ENCODE assay signal across 8 cellular contexts in the genomic region with DNA sequence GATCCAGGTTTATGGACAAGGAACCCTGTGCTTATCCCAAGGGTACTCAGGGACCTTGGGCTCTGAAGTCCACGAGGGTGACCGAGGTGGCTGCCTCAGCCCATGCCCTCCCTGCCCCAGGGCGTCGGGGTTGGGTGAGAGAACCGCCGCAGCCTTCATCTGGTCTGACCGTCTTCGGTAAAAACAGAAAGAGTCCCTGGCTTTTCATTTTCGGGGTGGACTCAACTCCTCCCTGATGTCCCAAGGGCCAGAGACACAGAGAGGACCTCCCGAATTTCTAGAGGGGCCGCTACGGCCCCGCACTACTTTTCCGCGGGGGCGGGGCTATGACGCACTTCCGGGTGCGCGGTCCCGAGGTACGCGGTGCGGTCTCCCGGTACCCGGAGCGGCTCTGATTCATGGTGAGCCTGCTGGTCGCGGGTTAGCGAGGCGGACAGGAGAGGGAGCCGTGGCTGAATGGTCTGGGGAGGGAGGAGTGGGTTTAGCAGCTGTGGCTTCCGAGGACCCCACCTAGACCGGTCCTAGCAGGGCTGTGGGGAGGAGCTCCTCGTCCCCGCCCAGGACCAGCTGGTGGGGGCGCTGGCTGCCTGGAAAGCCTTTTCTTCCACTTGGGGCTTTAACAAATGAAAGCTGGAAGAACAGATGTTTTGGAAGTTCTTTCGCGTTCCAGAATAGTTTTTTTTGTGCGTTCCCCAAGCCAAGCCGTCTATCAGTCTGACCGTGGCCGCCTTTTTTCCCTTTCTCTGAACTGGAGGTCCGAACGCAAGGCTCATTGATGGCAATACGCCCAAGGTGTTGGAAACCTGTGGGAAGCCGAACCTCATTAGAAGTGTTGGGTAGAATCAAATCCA. TPM values are rescaled to one million over a fixed set of nuclear protein-coding genes. Genes with fewer than 3 reads are reported as not detected.
A peak's percentile ranks its signal among the peaks of the same experiment; 100 is the strongest.
DNase-seq lines count a peak whose midpoint lies in the region; ATAC-seq and TF ChIP-seq lines count a peak whose summit lies in the region.

A gene (plus strand): TSS at position 334 of the 851 bp plus-strand sequence. CDS start 7,233 bp downstream, outside the sequence.

- no peaks in the 10 kb centered on the region for H3K9me3 Mint-ChIP-seq in stimulated activated naive CD8-positive, alpha-beta T cell treated with anti-CD3 and anti-CD28 coated beads, Interleukin-15, amount 100 ng/mL, for 72 hours

- H3K4me3 ChIP-seq in DND-41 (ENCODE audit: low read depth in 1 of 2, low read length in 2 of 2) (peak within 1 kb of the TSS; percentile 57 to 95), fibroblast of villous mesenchyme (ENCODE audit: low read depth, low read length) (peak within 1 kb of the TSS; percentile 94), neural cell (ENCODE audit: low read length) (peak within 1 kb of the TSS; percentile 82)

- H3K9me3 ChIP-seq in DND-41 (ENCODE audit: insufficient read depth, low read length, severe bottlenecking) (no peaks in the 10 kb centered on the region), KOPT-K1 (ENCODE audit: insufficient read depth, low read length, poor library complexity, severe bottlenecking) (no peaks in the 10 kb centered on the region), neural cell (ENCODE audit: low read length) (no peaks in the 10 kb centered on the region)

- H3K27ac ChIP-seq in DND-41 (ENCODE audit: low read length): peak within 1 kb of the TSS; percentile 85
- peak within 1 kb of the TSS; percentile 64 for H3K27ac ChIP-seq in KOPT-K1 (ENCODE audit: low read depth, low read length, poor library complexity, severe bottlenecking)
- peak within 1 kb of the TSS; percentile 91 for H3K27ac ChIP-seq in RWPE1
- peak within 1 kb of the TSS; percentile 92 for H3K27ac ChIP-seq in neural cell (ENCODE audit: low read length)

- H3K4me2 ChIP-seq in DND-41 (ENCODE audit: insufficient read depth, low read length): peak within 1 kb of the TSS; percentile 85
- H3K4me2 ChIP-seq in neural cell (ENCODE audit: low read length): peak within 1 kb of the TSS; percentile 55

- DNase-seq in DND-41 (peak; percentile 79), RWPE1 (ENCODE audit: low spot score) (peak; percentile 90), activated gamma-delta T cell (lab: John Stamatoyannopoulos, UW) (peak; percentile 63), fibroblast of villous mesenchyme (ENCODE audit: low read depth) (peak; percentile 89)
- DNase-seq in stimulated activated naive CD8-positive, alpha-beta T cell treated with anti-CD3 and anti-CD28 coated beads, Interleukin-15, amount 100 ng/mL, for 72 hours: peak; percentile 77 to 82

- peak within 1 kb of the TSS; percentile 83 to 89 for H3K4me3 Mint-ChIP-seq in stimulated activated naive CD8-positive, alpha-beta T cell treated with anti-CD3 and anti-CD28 coated beads, Interleukin-15, amount 100 ng/mL, for 72 hours

- CTCF ChIA-PET in RWPE1 (lab: Yijun Ruan, JAX): interaction anchor here (0.6 kb wide), 1 partner anchor 45 kb away, joined by 3 read pairs; no protein-coding TSS in a partner anchor

- POLR2A ChIA-PET in RWPE1 (lab: Yijun Ruan, JAX; ENCODE audit: low non-redundant PET): interaction anchor here (0.6 kb wide), 1 partner anchor 75 kb away, joined by 3 read pairs; no protein-coding TSS in a partner anchor

- H3K9me2 ChIP-seq in neural cell (ENCODE audit: insufficient read depth, low read length): no peaks in the 10 kb centered on the region

- H3K27me3 ChIP-seq in DND-41 (ENCODE audit: insufficient read depth, low read length, poor library complexity): no peaks in the 10 kb centered on the region
- no peaks in the 10 kb centered on the region for H3K27me3 ChIP-seq in neural cell (ENCODE audit: insufficient read depth, low read depth, low read length)

- peak within 1 kb of the TSS; percentile 22 to 82 for H3K27ac Mint-ChIP-seq in stimulated activated naive CD8-positive, alpha-beta T cell treated with anti-CD3 and anti-CD28 coated beads, Interleukin-15, amount 100 ng/mL, for 72 hours

- H3F3A ChIP-seq in neural cell (ENCODE audit: insufficient read depth, low read length, poor library complexity, severe bottlenecking): no peaks in the 10 kb centered on the region

- peak within 1 kb of the TSS; percentile 94 for H2AFZ ChIP-seq in DND-41 (ENCODE audit: low read depth, low read length)
- peak within 1 kb of the TSS; percentile 91 for H2AFZ ChIP-seq in neural cell (ENCODE audit: low read depth, low read length)

- TF ChIP-seq CTCF in DND-41 (IDR thresholded peaks at IDR 0.05; ENCODE audit: borderline replicate concordance, extremely low read depth, low read length, poor library complexity, severe bottlenecking) (peak; percentile 39), RWPE1 (conservative IDR thresholded peaks at IDR 0.05; ENCODE audit: low read depth) (peak; percentile 23; the same call in 1 of the 2 replicates), fibroblast of villous mesenchyme (IDR thresholded peaks at IDR 0.05; ENCODE audit: insufficient read depth, low read depth, low read length) (peak; percentile 7), neural cell (IDR thresholded peaks at IDR 0.05; ENCODE audit: poor library complexity, severe bottlenecking) (peak; percentile 63)

- H3K9ac ChIP-seq in DND-41 (ENCODE audit: low read depth, low read length): peak within 1 kb of the TSS; percentile 70
- H3K9ac ChIP-seq in neural cell (ENCODE audit: low read length): peak within 1 kb of the TSS; percentile 93

- H3K4me1 Mint-ChIP-seq in stimulated activated naive CD8-positive, alpha-beta T cell treated with anti-CD3 and anti-CD28 coated beads, Interleukin-15, amount 100 ng/mL, for 72 hours: peaks cover 22% of the 10 kb centered on the region

- peaks cover 12% of the 10 kb centered on the region for H3K79me2 ChIP-seq in DND-41 (ENCODE audit: insufficient read depth, low read length)
- peaks cover 17% of the 10 kb centered on the region for H3K79me2 ChIP-seq in neural cell (replicated peaks; ENCODE audit: insufficient read depth, low read length)

- H3K27me3 Mint-ChIP-seq in stimulated activated naive CD8-positive, alpha-beta T cell treated with anti-CD3 and anti-CD28 coated beads, Interleukin-15, amount 100 ng/mL, for 72 hours: no peaks in the 10 kb centered on the region

- no peaks in the 10 kb centered on the region for H4K20me1 ChIP-seq in DND-41 (ENCODE audit: insufficient read depth, low read length)
- H4K20me1 ChIP-seq in neural cell (ENCODE audit: insufficient read depth): no peaks in the 10 kb centered on the region

- H3K36me3 ChIP-seq in DND-41 (ENCODE audit: insufficient read depth, low read length): no peaks in the 10 kb centered on the region; the same call in 1 of the 2 replicates
- no peaks in the 10 kb centered on the region for H3K36me3 ChIP-seq in KOPT-K1 (ENCODE audit: insufficient read depth, low read length)
- H3K36me3 ChIP-seq in neural cell (ENCODE audit: insufficient read depth, low read length): no peaks in the 10 kb centered on the region

- TF ChIP-seq RAD21 in neural cell (conservative IDR thresholded peaks at IDR 0.05): no peak

- H3K4me1 ChIP-seq in DND-41 (ENCODE audit: insufficient read depth, low read length): peaks cover 20% of the 10 kb centered on the region

- TF ChIP-seq EP300 in neural cell (conservative IDR thresholded peaks at IDR 0.05; ENCODE audit: poor library complexity, severe bottlenecking): peak; percentile 62

- peak; percentile 90 for ATAC-seq in DND-41 (ENCODE audit: insufficient read depth, low read depth)
- peak; percentile 84 for ATAC-seq in GM21723 (IDR thresholded peaks at IDR 0.05; ENCODE audit: unreplicated experiment)
- peak; percentile 96 for ATAC-seq in stimulated activated naive CD8-positive, alpha-beta T cell treated with anti-CD3 and anti-CD28 coated beads, Interleukin-15, amount 100 ng/mL, for 72 hours

TF ChIP-seq in neural cell, 6 proteins besides CTCF, POLR2A, EP300 and RAD21:
- TF ChIP-seq, protein P1, sequence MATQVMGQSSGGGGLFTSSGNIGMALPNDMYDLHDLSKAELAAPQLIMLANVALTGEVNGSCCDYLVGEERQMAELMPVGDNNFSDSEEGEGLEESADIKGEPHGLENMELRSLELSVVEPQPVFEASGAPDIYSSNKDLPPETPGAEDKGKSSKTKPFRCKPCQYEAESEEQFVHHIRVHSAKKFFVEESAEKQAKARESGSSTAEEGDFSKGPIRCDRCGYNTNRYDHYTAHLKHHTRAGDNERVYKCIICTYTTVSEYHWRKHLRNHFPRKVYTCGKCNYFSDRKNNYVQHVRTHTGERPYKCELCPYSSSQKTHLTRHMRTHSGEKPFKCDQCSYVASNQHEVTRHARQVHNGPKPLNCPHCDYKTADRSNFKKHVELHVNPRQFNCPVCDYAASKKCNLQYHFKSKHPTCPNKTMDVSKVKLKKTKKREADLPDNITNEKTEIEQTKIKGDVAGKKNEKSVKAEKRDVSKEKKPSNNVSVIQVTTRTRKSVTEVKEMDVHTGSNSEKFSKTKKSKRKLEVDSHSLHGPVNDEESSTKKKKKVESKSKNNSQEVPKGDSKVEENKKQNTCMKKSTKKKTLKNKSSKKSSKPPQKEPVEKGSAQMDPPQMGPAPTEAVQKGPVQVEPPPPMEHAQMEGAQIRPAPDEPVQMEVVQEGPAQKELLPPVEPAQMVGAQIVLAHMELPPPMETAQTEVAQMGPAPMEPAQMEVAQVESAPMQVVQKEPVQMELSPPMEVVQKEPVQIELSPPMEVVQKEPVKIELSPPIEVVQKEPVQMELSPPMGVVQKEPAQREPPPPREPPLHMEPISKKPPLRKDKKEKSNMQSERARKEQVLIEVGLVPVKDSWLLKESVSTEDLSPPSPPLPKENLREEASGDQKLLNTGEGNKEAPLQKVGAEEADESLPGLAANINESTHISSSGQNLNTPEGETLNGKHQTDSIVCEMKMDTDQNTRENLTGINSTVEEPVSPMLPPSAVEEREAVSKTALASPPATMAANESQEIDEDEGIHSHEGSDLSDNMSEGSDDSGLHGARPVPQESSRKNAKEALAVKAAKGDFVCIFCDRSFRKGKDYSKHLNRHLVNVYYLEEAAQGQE (IDR thresholded peaks at IDR 0.05; ENCODE audit: borderline replicate concordance): peak; percentile 85
- TF ChIP-seq TAF1 (IDR thresholded peaks at IDR 0.05; ENCODE audit: low read depth) (peak; percentile 81), SMC3 (conservative IDR thresholded peaks at IDR 0.05; ENCODE audit: poor library complexity) (peak; percentile 46), EZH2 (IDR thresholded peaks at IDR 0.05; ENCODE audit: borderline replicate concordance, insufficient read depth, low read length, poor library complexity, severe bottlenecking) (no peak), MXI1 (conservative IDR thresholded peaks at IDR 0.05; ENCODE audit: poor library complexity, severe bottlenecking) (peak; percentile 80), POLR2AphosphoS5 (IDR thresholded peaks at IDR 0.05) (peak; percentile 96)

RNA-seq across cellular contexts. Expression of the gene that starts here (rescaled TPM):
- 9.0 and 11.7 TPM in 2 replicates for total RNA-seq in fibroblast of villous mesenchyme
- polyA plus RNA-seq in neural cell: 26.0 and 27.6 TPM in 2 replicates
- polyA minus RNA-seq in neural cell: 28.6 and 31.7 TPM in 2 replicates

Comparison
In these comparisons a context has a peak if more than half of its experiments do, and no peak if none do; other contexts are left out.
1. Peak in every context shown above with its lines: DNase-seq, ATAC-seq, H3K4me3 ChIP-seq and H3K27ac ChIP-seq.
2. CTCF ChIP-seq: peak in every context shown above with its lines; median percentile 63 in neural cell; 39 in DND-41; 23 in RWPE1; 7 in fibroblast of villous mesenchyme.